14 cellular contexts compared by ENCODE assay signal in genomic region chr11:94149435-94149834, GRCh38. TPM values are rescaled to one million over a fixed set of nuclear protein-coding genes. Genes with fewer than 3 reads are reported as not detected.
DNase-seq lines count a peak whose midpoint lies in the region; TF ChIP-seq lines count a peak whose summit lies in the region.
"Had no signal": no experiment of that assay in that cellular context is flagged by ENCODE, and none has a peak within 500 bp of the region (broad histone marks: within the 10 kb centered on the region; RNA-seq: fewer than 3 reads in every experiment).

No MANE protein-coding gene starts in this region.

- H3K9me3 Mint-ChIP-seq in activated naive CD4-positive, alpha-beta T cell treated with anti-CD3 and anti-CD28 coated beads for 36 hours, result no peaks in the 10 kb centered on the region
- H3K9me3 Mint-ChIP-seq: activated B cell treated with CpG ODN at 0.5 μM for 24 hours had no signal

- H3K27ac ChIP-seq in brain microvascular endothelial cell, result peak overlapping the region; percentile 14
- H3K27ac ChIP-seq: coronary artery had no signal

- H3K27me3 Mint-ChIP-seq in activated naive CD4-positive, alpha-beta T cell treated with anti-CD3 and anti-CD28 coated beads for 36 hours (ENCODE audit: low read depth), result no peaks in the 10 kb centered on the region
- H3K27me3 Mint-ChIP-seq: activated B cell treated with CpG ODN at 0.5 μM for 24 hours; activated naive CD8-positive, alpha-beta T cell had no signal

- intact Hi-C loops in activated naive CD4-positive, alpha-beta T cell treated with anti-CD3 and anti-CD28 coated beads for 36 hours (cut with micrococcal nuclease), result no loop called here

- H3K36me3 Mint-ChIP-seq in activated naive CD4-positive, alpha-beta T cell treated with anti-CD3 and anti-CD28 coated beads for 36 hours (ENCODE audit: low read depth), result peaks cover 5% of the 10 kb centered on the region

- H3K4me3 ChIP-seq in AG10803 (ENCODE audit: low read length) (no peak overlapping the region), LNCaP clone FGC (ENCODE audit: low read depth, low read length) (no peak overlapping the region), brain microvascular endothelial cell (ENCODE audit: low read depth, low read length) (no peak overlapping the region)
- H3K4me3 ChIP-seq: coronary artery had no signal

- H3K27ac Mint-ChIP-seq in activated naive CD4-positive, alpha-beta T cell treated with anti-CD3 and anti-CD28 coated beads for 36 hours, result no peak overlapping the region
- H3K27ac Mint-ChIP-seq: activated B cell treated with CpG ODN at 0.5 μM for 24 hours; activated naive CD8-positive, alpha-beta T cell had no signal

- H3K4me1 Mint-ChIP-seq in activated naive CD4-positive, alpha-beta T cell treated with anti-CD3 and anti-CD28 coated beads for 36 hours (ENCODE audit: low read depth), result peaks cover 78% of the 10 kb centered on the region

- H3K27me3 ChIP-seq in brain microvascular endothelial cell (replicated peaks), result no peaks in the 10 kb centered on the region

- no peak overlapping the region for H3K4me3 Mint-ChIP-seq in activated naive CD4-positive, alpha-beta T cell treated with anti-CD3 and anti-CD28 coated beads for 36 hours
- H3K4me3 Mint-ChIP-seq: activated B cell treated with CpG ODN at 0.5 μM for 24 hours; activated naive CD8-positive, alpha-beta T cell had no signal

- CTCF ChIA-PET in activated naive CD4-positive, alpha-beta T cell treated with anti-CD3 and anti-CD28 coated beads for 36 hours (lab: Charles Lee), result no interaction called here

- no peak for TF ChIP-seq CTCF in AG10803 (conservative IDR thresholded peaks at IDR 0.05; ENCODE audit: low read length)
- no peak for TF ChIP-seq CTCF in LNCaP clone FGC (IDR thresholded peaks at IDR 0.05; ENCODE audit: control insufficient read depth, extremely low read depth, insufficient read depth)
- TF ChIP-seq CTCF in brain microvascular endothelial cell (IDR thresholded peaks at IDR 0.05; ENCODE audit: low read depth, low read length, missing control alignments), result no peak

- no peaks in the 10 kb centered on the region for H3K36me3 ChIP-seq in brain microvascular endothelial cell (replicated peaks)

- in situ Hi-C loops in brain microvascular endothelial cell (cut with HindIII; ENCODE audit: low pct_ligation_motif_present, low sequenced_read_pairs), result no loop called here

- DNase-seq in AG10803 (ENCODE audit: low read depth), result peak; percentile 38
- peak; percentile 88 for DNase-seq in LNCaP clone FGC (ENCODE audit: low read depth)
- DNase-seq in brain microvascular endothelial cell, result peak; percentile 67
- peak; percentile 57 for DNase-seq in glomerular visceral epithelial cell (ENCODE audit: extremely low spot score)
- no peak for DNase-seq in midbrain (lab: John Stamatoyannopoulos, UW)
- DNase-seq in hippocampal formation (lab: John Stamatoyannopoulos, UW), result no peak
- no peak for DNase-seq in activated naive CD4-positive, alpha-beta T cell treated with anti-CD3 and anti-CD28 coated beads for 36 hours
- no peak for DNase-seq in SHP77 treated with DMSO at 0.1 percent for 48 hours (lab: John Stamatoyannopoulos, UW)
- DNase-seq: activated B cell treated with CpG ODN at 0.5 μM for 24 hours; activated CD8-positive, alpha-beta memory T cell treated with anti-CD3 and anti-CD28 coated beads, Interleukin-2, amount 50 U/mL, for 48 hours; Kasumi-1; NCI-H2029 had no signal

RNA-seq across cellular contexts. Expression of gene PANX1, which starts 20.8 kb away (rescaled TPM):
- 1 to 10 TPM; 5.4 to 5.8 TPM for total RNA-seq in activated naive CD4-positive, alpha-beta T cell treated with anti-CD3 and anti-CD28 coated beads for 36 hours

Comparison
In these comparisons a context has a peak if more than half of its experiments do, and no peak if none do; other contexts are left out.
1. DNase-seq: peak in AG10803 (single experiment), LNCaP clone FGC (single experiment), brain microvascular endothelial cell (single experiment) and glomerular visceral epithelial cell (single experiment); none in midbrain (single experiment), hippocampal formation (0 of 2), activated naive CD4-positive, alpha-beta T cell treated with anti-CD3 and anti-CD28 coated beads for 36 hours (single experiment) and SHP77 treated with DMSO at 0.1 percent for 48 hours (single experiment).